9 cellular contexts compared by ENCODE assay signal in genomic region chr7:130273863-130274262, GRCh38. TPM values are rescaled to one million over a fixed set of nuclear protein-coding genes. Genes with fewer than 3 reads are reported as not detected.
DNase-seq lines count a peak whose midpoint lies in the region; ATAC-seq and TF ChIP-seq lines count a peak whose summit lies in the region.
"Had no signal": no experiment of that assay in that cellular context is flagged by ENCODE, and none has a peak within 500 bp of the region (broad histone marks: within the 10 kb centered on the region; RNA-seq: fewer than 3 reads in every experiment).

No MANE protein-coding gene starts in this region.

- no peak for TF ChIP-seq CTCF in activated CD8-positive, alpha-beta T cell treated with anti-CD3 and anti-CD28 coated beads for 36 hours (IDR thresholded peaks at IDR 0.05)
- peak; percentile 9 for TF ChIP-seq CTCF in hepatocyte (IDR thresholded peaks at IDR 0.05; ENCODE audit: poor library complexity)
- TF ChIP-seq CTCF in testis (IDR thresholded peaks at IDR 0.05) = peak in 2 of 3 experiments; percentile 4 to 13

- CTCF ChIA-PET in activated CD8-positive, alpha-beta T cell treated with anti-CD3 and anti-CD28 coated beads for 36 hours (lab: Charles Lee) = no interaction called here
- CTCF ChIA-PET in activated CD8-positive, alpha-beta T cell treated with anti-CD3 and anti-CD28 coated beads, Interleukin-2, amount 10 ng/mL, durations not matched to agents 7 days and 5 days (lab: Charles Lee) = interaction anchor here (0.6 kb wide), 1 partner anchor 484 kb away, joined by 3 read pairs; no protein-coding TSS in a partner anchor

- no peak overlapping the region for H3K9ac ChIP-seq in SK-N-MC (ENCODE audit: insufficient read length)

- POLR2A ChIA-PET in activated CD8-positive, alpha-beta T cell treated with anti-CD3 and anti-CD28 coated beads for 36 hours (lab: Charles Lee) = no interaction called here
- POLR2A ChIA-PET in activated CD8-positive, alpha-beta T cell treated with anti-CD3 and anti-CD28 coated beads, Interleukin-2, amount 10 ng/mL, durations not matched to agents 7 days and 5 days (lab: Charles Lee) = interaction anchor here (0.5 to 0.6 kb wide), 2 partner anchors 215 to 702 kb away, joined by 3 read pairs; no protein-coding TSS in a partner anchor

- H3K9me3 ChIP-seq in SK-N-MC (ENCODE audit: low read depth, low read length) (no peaks in the 10 kb centered on the region), hepatocyte (ENCODE audit: low read depth) (no peaks in the 10 kb centered on the region), testis (no peaks in the 10 kb centered on the region)

- H3K36me3 ChIP-seq in SK-N-MC (ENCODE audit: insufficient read depth, low read length) (no peaks in the 10 kb centered on the region), hepatocyte (replicated peaks; ENCODE audit: insufficient read depth, low read depth) (no peaks in the 10 kb centered on the region), testis (ENCODE audit: low read depth, missing control alignments) (no peaks in the 10 kb centered on the region)

- no peaks in the 10 kb centered on the region for H3K79me2 ChIP-seq in hepatocyte

- intact Hi-C loops in activated CD8-positive, alpha-beta T cell treated with anti-CD3 and anti-CD28 coated beads for 36 hours (cut with micrococcal nuclease) = no loop called here
- intact Hi-C loops in testis (cut with DNase I; ENCODE audit: low total_unique reads) = loop anchor here (10.0 kb wide), 1 partner anchor 221 kb away; the partner anchor contains the start of gene MEST

- peaks cover 33% of the 10 kb centered on the region for H3K4me1 Mint-ChIP-seq in activated CD8-positive, alpha-beta T cell treated with anti-CD3 and anti-CD28 coated beads for 36 hours (ENCODE audit: low read depth)
- H3K4me1 Mint-ChIP-seq in activated CD8-positive, alpha-beta T cell treated with anti-CD3 and anti-CD28 coated beads, Interleukin-2, amount 10 ng/mL, durations not matched to agents 7 days and 5 days (ENCODE audit: low read depth) = peaks cover 8% of the 10 kb centered on the region

- peak overlapping the region; percentile 60 for H3K27ac ChIP-seq in SK-N-MC
- peak overlapping the region; percentile 90 for H3K27ac ChIP-seq in hepatocyte
- H3K27ac ChIP-seq in testis = no peak overlapping the region
- H3K27ac ChIP-seq: C4-2B had no signal

- H2AFZ ChIP-seq in hepatocyte = no peak overlapping the region

- no peak for DNase-seq in activated CD8-positive, alpha-beta T cell treated with anti-CD3 and anti-CD28 coated beads for 36 hours
- DNase-seq in activated CD8-positive, alpha-beta T cell treated with anti-CD3 and anti-CD28 coated beads, Interleukin-2, amount 10 ng/mL, durations not matched to agents 7 days and 5 days = no peak
- no peak for DNase-seq in SK-N-MC (ENCODE audit: low read depth, low spot score)
- DNase-seq in hepatocyte (ENCODE audit: low spot score) = peak; percentile 54
- peak; percentile 23 for DNase-seq in testis
- no peak for DNase-seq in SKM-1 (lab: John Stamatoyannopoulos, UW; ENCODE audit: unreplicated experiment)

- H3K9me3 Mint-ChIP-seq in activated CD8-positive, alpha-beta T cell treated with anti-CD3 and anti-CD28 coated beads for 36 hours = no peaks in the 10 kb centered on the region
- no peaks in the 10 kb centered on the region for H3K9me3 Mint-ChIP-seq in activated CD8-positive, alpha-beta T cell treated with anti-CD3 and anti-CD28 coated beads, Interleukin-2, amount 10 ng/mL, durations not matched to agents 7 days and 5 days (ENCODE audit: insufficient read depth)

- no peaks in the 10 kb centered on the region for H4K20me1 ChIP-seq in hepatocyte (ENCODE audit: insufficient read depth, poor library complexity, severe bottlenecking)

- ATAC-seq in activated CD8-positive, alpha-beta T cell treated with anti-CD3 and anti-CD28 coated beads for 36 hours = no peak
- no peak for ATAC-seq in activated CD8-positive, alpha-beta T cell treated with anti-CD3 and anti-CD28 coated beads, Interleukin-2, amount 10 ng/mL, durations not matched to agents 7 days and 5 days
- ATAC-seq in GM18867 (IDR thresholded peaks at IDR 0.05; ENCODE audit: unreplicated experiment) (no peak), GM19395 (IDR thresholded peaks at IDR 0.05; ENCODE audit: unreplicated experiment) (no peak)

- H3K4me1 ChIP-seq in hepatocyte (ENCODE audit: insufficient read depth) (peaks cover 33% of the 10 kb centered on the region), testis (peaks cover 12% of the 10 kb centered on the region)

- TF ChIP-seq POLR2A in testis (IDR thresholded peaks at IDR 0.05) = no peak

- H3K4me2 ChIP-seq in hepatocyte = peak overlapping the region; percentile 70

- H3K27me3 Mint-ChIP-seq in activated CD8-positive, alpha-beta T cell treated with anti-CD3 and anti-CD28 coated beads for 36 hours = peaks cover 9% of the 10 kb centered on the region
- H3K27me3 Mint-ChIP-seq in activated CD8-positive, alpha-beta T cell treated with anti-CD3 and anti-CD28 coated beads, Interleukin-2, amount 10 ng/mL, durations not matched to agents 7 days and 5 days (ENCODE audit: low read depth) = peaks cover 6% of the 10 kb centered on the region

- H3K4me3 ChIP-seq in SK-N-MC (peak overlapping the region; percentile 20; the same call in 1 of the 2 replicates), hepatocyte (no peak overlapping the region), testis (peak overlapping the region in 1 of 2 donors; percentile 16)

- no peaks in the 10 kb centered on the region for H3K36me3 Mint-ChIP-seq in activated CD8-positive, alpha-beta T cell treated with anti-CD3 and anti-CD28 coated beads for 36 hours (ENCODE audit: low read depth)
- H3K36me3 Mint-ChIP-seq in activated CD8-positive, alpha-beta T cell treated with anti-CD3 and anti-CD28 coated beads, Interleukin-2, amount 10 ng/mL, durations not matched to agents 7 days and 5 days (ENCODE audit: low read depth) = no peaks in the 10 kb centered on the region

- peak overlapping the region; percentile 57 for H3K4me3 Mint-ChIP-seq in activated CD8-positive, alpha-beta T cell treated with anti-CD3 and anti-CD28 coated beads for 36 hours
- H3K4me3 Mint-ChIP-seq in activated CD8-positive, alpha-beta T cell treated with anti-CD3 and anti-CD28 coated beads, Interleukin-2, amount 10 ng/mL, durations not matched to agents 7 days and 5 days = no peak overlapping the region

- H3K27me3 ChIP-seq in hepatocyte = no peaks in the 10 kb centered on the region
- H3K27me3 ChIP-seq in testis = no peaks in the 10 kb centered on the region

- H3K27ac Mint-ChIP-seq in activated CD8-positive, alpha-beta T cell treated with anti-CD3 and anti-CD28 coated beads for 36 hours = no peak overlapping the region
- no peak overlapping the region for H3K27ac Mint-ChIP-seq in activated CD8-positive, alpha-beta T cell treated with anti-CD3 and anti-CD28 coated beads, Interleukin-2, amount 10 ng/mL, durations not matched to agents 7 days and 5 days

- H3K9me2 ChIP-seq in hepatocyte (replicated peaks; ENCODE audit: insufficient read depth) = no peaks in the 10 kb centered on the region

- WGBS in hepatocyte (ENCODE audit: low lambda C conversion rate, missing lambda C conversion rate) = 24% methylated on average over 11 of the region's 11 CpGs
- WGBS in testis, 2 donors = 27 to 32% methylated on average over 11 of the region's 11 CpGs

RNA-seq across cellular contexts. Expression of gene CPA2, which starts 7.2 kb away (rescaled TPM):
- not detected for total RNA-seq in activated CD8-positive, alpha-beta T cell treated with anti-CD3 and anti-CD28 coated beads for 36 hours
- total RNA-seq in activated CD8-positive, alpha-beta T cell treated with anti-CD3 and anti-CD28 coated beads, Interleukin-2, amount 10 ng/mL, durations not matched to agents 7 days and 5 days = not detected
- total RNA-seq in hepatocyte (198 and 298 TPM in 2 replicates), testis (1 to 10 TPM; 1.4 to 2.4 TPM)
- polyA plus RNA-seq in hepatocyte (284 and 303 TPM in 2 replicates), testis (ENCODE audit: insufficient read depth, low read depth, low replicate concordance) (1.1 TPM)

RNA-seq across cellular contexts. Expression of gene CPA4, which starts 19.1 kb away (rescaled TPM):
- total RNA-seq in activated CD8-positive, alpha-beta T cell treated with anti-CD3 and anti-CD28 coated beads for 36 hours = not detected
- not detected for total RNA-seq in activated CD8-positive, alpha-beta T cell treated with anti-CD3 and anti-CD28 coated beads, Interleukin-2, amount 10 ng/mL, durations not matched to agents 7 days and 5 days
- 1.1 and 2.1 TPM in 2 replicates for total RNA-seq in hepatocyte
- polyA plus RNA-seq in hepatocyte = 1.9 and 3.3 TPM in 2 replicates
- under 1 TPM; 0.31 to 0.68 TPM for total RNA-seq in testis
- polyA plus RNA-seq in testis (ENCODE audit: insufficient read depth, low read depth, low replicate concordance) = 0.94 TPM

Comparison
In these comparisons a context has a peak if more than half of its experiments do, and no peak if none do; other contexts are left out.
1. DNase-seq: peak in hepatocyte (single experiment) and testis (single experiment); none in activated CD8-positive, alpha-beta T cell treated with anti-CD3 and anti-CD28 coated beads for 36 hours (single experiment), activated CD8-positive, alpha-beta T cell treated with anti-CD3 and anti-CD28 coated beads, Interleukin-2, amount 10 ng/mL, durations not matched to agents 7 days and 5 days (single experiment), SK-N-MC (single experiment) and SKM-1 (single experiment).
2. H3K27ac ChIP-seq: peak in SK-N-MC (single experiment) and hepatocyte (single experiment); none in testis (0 of 2).
3. RNA of gene CPA2, which starts 7.2 kb away (total RNA-seq): 198 to 298 TPM in hepatocyte; 1.4 to 2.4 TPM in testis, not detected in activated CD8-positive, alpha-beta T cell treated with anti-CD3 and anti-CD28 coated beads for 36 hours and not detected in activated CD8-positive, alpha-beta T cell treated with anti-CD3 and anti-CD28 coated beads, Interleukin-2, amount 10 ng/mL, durations not matched to agents 7 days and 5 days; every median in the first group is over 10 times any median in the second.